21 cellular contexts compared by ENCODE assay signal in the genomic region with DNA sequence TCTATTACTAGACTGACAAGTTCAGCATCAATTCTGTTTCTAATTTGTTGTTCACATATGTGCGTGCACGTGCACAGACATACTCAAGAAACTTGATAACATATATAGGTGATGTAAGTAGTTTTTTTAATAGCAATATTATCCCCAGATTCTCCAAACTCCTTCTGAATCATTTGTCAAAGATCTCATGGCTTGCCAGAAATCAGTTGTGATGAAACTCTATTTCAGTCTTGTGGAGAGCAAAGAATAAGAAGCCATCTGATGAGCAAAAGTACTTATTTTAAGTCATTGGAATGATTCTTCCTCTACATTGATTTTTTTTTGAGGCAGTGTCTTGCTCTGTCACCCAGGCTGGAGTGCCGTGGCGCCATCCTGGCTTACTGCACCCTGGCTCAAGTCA.
A peak's percentile ranks its signal among the peaks of the same experiment; 100 is the strongest.
DNase-seq lines count a peak whose midpoint lies in the region; ATAC-seq and TF ChIP-seq lines count a peak whose summit lies in the region.
"Had no signal": no experiment of that assay in that cellular context is flagged by ENCODE, and none has a peak within 500 bp of the region (broad histone marks: within the 10 kb centered on the region; RNA-seq: fewer than 3 reads in every experiment).

No MANE protein-coding gene starts in this region.

- H3K4me3 ChIP-seq in Panc1 (ENCODE audit: low read depth in 2 of 2, low read length in 2 of 2): no peak overlapping the region
- H3K4me3 ChIP-seq: A549, GM23338, HAP-1 had no signal

- no peak for DNase-seq in Panc1 (ENCODE audit: low read depth, low spot score)
- peak; percentile 55 for DNase-seq in fibroblast of peridontal ligament (ENCODE audit: extremely low read depth)
- peak; percentile 53 for DNase-seq in iris pigment epithelial cell (ENCODE audit: low read depth)
- DNase-seq in T-helper 2 cell: no peak
- DNase-seq: 8988T; ACHN; AML-193; C1 segment of cervical spinal cord; Calu3; CD4-positive, alpha-beta memory T cell; COR-L47; DMS53; DMS79 treated with DMSO at 0.1 percent for 48 hours; GF-D8; HFFc6 had no signal

- no peaks in the 10 kb centered on the region for H3K27me3 Mint-ChIP-seq in stimulated activated memory B cell treated with anti-CD40 and anti-IgM and Interleukin-4, amounts not matched to agents 10 μg/mL and 1 μg/mL and 100 μg/mL, for 72 hours

- no TSS peak for BruUV-seq in Panc1 (replicated peaks; lab: Mats Ljungman, UMichigan)

- H3K4me1 ChIP-seq in Panc1 (ENCODE audit: control insufficient read depth, insufficient read depth, low read length): peaks cover 21% of the 10 kb centered on the region

- peaks cover 28% of the 10 kb centered on the region for H3K4me1 Mint-ChIP-seq in stimulated activated memory B cell treated with anti-CD40 and anti-IgM and Interleukin-4, amounts not matched to agents 10 μg/mL and 1 μg/mL and 100 μg/mL, for 72 hours

- H3K9me3 Mint-ChIP-seq in stimulated activated memory B cell treated with anti-CD40 and anti-IgM and Interleukin-4, amounts not matched to agents 10 μg/mL and 1 μg/mL and 100 μg/mL, for 72 hours: no peaks in the 10 kb centered on the region
- H3K9me3 Mint-ChIP-seq: GM23338, HFFc6 had no signal

- ATAC-seq in Panc1 (no peak), GM21390 (IDR thresholded peaks at IDR 0.05; ENCODE audit: unreplicated experiment) (no peak), GM19455 (IDR thresholded peaks at IDR 0.05; ENCODE audit: unreplicated experiment) (no peak)
- no peak for ATAC-seq in stimulated activated memory B cell treated with anti-CD40 and anti-IgM and Interleukin-4, amounts not matched to agents 10 μg/mL and 1 μg/mL and 100 μg/mL, for 72 hours
- ATAC-seq: A549, GM23338 had no signal

- in situ Hi-C loops in Panc1 (cut with HindIII; ENCODE audit: low pct_unique_long_range_greater_than_20kb, low sequenced_read_pairs): no loop called here

- intact Hi-C loops in Panc1 (cut with micrococcal nuclease; ENCODE audit: unreplicated experiment): loop anchor here (5.0 to 10.0 kb wide), 2 partner anchors 113 to 1021 kb away; no protein-coding TSS in a partner anchor

- no peak overlapping the region for H3K4me3 Mint-ChIP-seq in stimulated activated memory B cell treated with anti-CD40 and anti-IgM and Interleukin-4, amounts not matched to agents 10 μg/mL and 1 μg/mL and 100 μg/mL, for 72 hours
- H3K4me3 Mint-ChIP-seq: CD4-positive, alpha-beta memory T cell; GM23338; HFFc6 had no signal

- no peaks in the 10 kb centered on the region for H3K36me3 ChIP-seq in Panc1 (ENCODE audit: control insufficient read depth, insufficient read depth, low read length)
- H3K36me3 ChIP-seq: HAP-1 had no signal

- H3K27me3 ChIP-seq in Panc1 (ENCODE audit: control insufficient read depth, insufficient read depth, low read length): no peaks in the 10 kb centered on the region

- POLR2A ChIA-PET in Panc1 (lab: Charles Lee): interaction anchor here (0.6 kb wide), 1 partner anchor 187 kb away, joined by 3 read pairs; no protein-coding TSS in a partner anchor

- TF ChIP-seq CTCF in Panc1 (IDR thresholded peaks at IDR 0.05): no peak

- H3K9me3 ChIP-seq in Panc1 (ENCODE audit: control insufficient read depth, insufficient read depth, low read depth, low read length): no peaks in the 10 kb centered on the region
- H3K9me3 ChIP-seq: A549, HAP-1 had no signal

- H3K36me3 Mint-ChIP-seq in stimulated activated memory B cell treated with anti-CD40 and anti-IgM and Interleukin-4, amounts not matched to agents 10 μg/mL and 1 μg/mL and 100 μg/mL, for 72 hours: no peaks in the 10 kb centered on the region

- CTCF ChIA-PET in Panc1 (lab: Charles Lee): no interaction called here

- peak overlapping the region; percentile 21 for H3K27ac Mint-ChIP-seq in stimulated activated memory B cell treated with anti-CD40 and anti-IgM and Interleukin-4, amounts not matched to agents 10 μg/mL and 1 μg/mL and 100 μg/mL, for 72 hours
- H3K27ac Mint-ChIP-seq: GM23338, HFFc6 had no signal

- peak overlapping the region; percentile 12; the same call in 1 of the 2 replicates for H3K27ac ChIP-seq in Panc1 (ENCODE audit: low read length)
- H3K27ac ChIP-seq: A549 had no signal

Comparison
In these comparisons a context has a peak if more than half of its experiments do, and no peak if none do; other contexts are left out.
1. DNase-seq: peak in fibroblast of peridontal ligament (single experiment) and iris pigment epithelial cell (single experiment); none in Panc1 (single experiment) and T-helper 2 cell (0 of 5).